ENCODE assay signal across 7 cellular contexts in genomic region chr5:150801117-150801927, GRCh38. TPM values are rescaled to one million over a fixed set of nuclear protein-coding genes. Genes with fewer than 3 reads are reported as not detected.
DNase-seq lines count a peak whose midpoint lies in the region; FAIRE-seq and TF ChIP-seq lines count a peak whose summit lies in the region.

No MANE protein-coding gene starts in this region.

- H3K4me3 ChIP-seq in HAP-1 = peak overlapping the region; percentile 21
- peak overlapping the region; percentile 29 for H3K4me3 ChIP-seq in bronchial epithelial cell (ENCODE audit: low read depth, low read length)
- peak overlapping the region; percentile 54 for H3K4me3 ChIP-seq in smooth muscle cell

- in situ Hi-C loops in HAP-1 (cut with MboI; ENCODE audit: low sequenced_read_pairs) = no loop called here

- peak overlapping the region; percentile 53 for H3K27ac ChIP-seq in smooth muscle cell (ENCODE audit: low read depth)

- 0 out of 2 replicates have a peak, but pooled peaks cover 2% of the 10 kb centered on the region for H3K27me3 ChIP-seq in HAP-1 (ENCODE audit: low read depth)
- no peaks in the 10 kb centered on the region for H3K27me3 ChIP-seq in bronchial epithelial cell (ENCODE audit: control insufficient read depth, insufficient read depth, low read length)
- no peaks in the 10 kb centered on the region for H3K27me3 ChIP-seq in smooth muscle cell (ENCODE audit: low read depth)

- peaks cover 5% of the 10 kb centered on the region for H4K20me1 ChIP-seq in smooth muscle cell (ENCODE audit: low read depth)

- H3K4me1 ChIP-seq in HAP-1 (no peaks in the 10 kb centered on the region; the same call in none of the 2 replicates), smooth muscle cell (ENCODE audit: low read depth) (no peaks in the 10 kb centered on the region)

- H3K9me3 ChIP-seq in HAP-1 = no peaks in the 10 kb centered on the region
- H3K9me3 ChIP-seq in smooth muscle cell (replicated peaks; ENCODE audit: low read depth) = no peaks in the 10 kb centered on the region

- H3K4me2 ChIP-seq in smooth muscle cell = peak overlapping the region; percentile 88

- H2AFZ ChIP-seq in smooth muscle cell (ENCODE audit: low read depth) = peak overlapping the region; percentile 90

- TF ChIP-seq CTCF in bronchial epithelial cell (IDR thresholded peaks at IDR 0.05; ENCODE audit: insufficient read depth, low read length, severe bottlenecking) (peak; percentile 55), smooth muscle cell (IDR thresholded peaks at IDR 0.05; ENCODE audit: borderline replicate concordance, insufficient read depth, poor library complexity, severe bottlenecking) (peak; percentile 52)

- FAIRE-seq in bronchial epithelial cell (lab: Jason Lieb, UNC) = peak; percentile 32

- H3K9ac ChIP-seq in smooth muscle cell (ENCODE audit: low read depth) = peak overlapping the region; percentile 16

- no peaks in the 10 kb centered on the region for H3K36me3 ChIP-seq in HAP-1 (replicated peaks)
- H3K36me3 ChIP-seq in bronchial epithelial cell (ENCODE audit: control insufficient read depth, insufficient read depth, low read length) = no peaks in the 10 kb centered on the region
- no peaks in the 10 kb centered on the region for H3K36me3 ChIP-seq in smooth muscle cell (ENCODE audit: low read depth)

- DNase-seq in EL (peak; percentile 75), HAP-1 (ENCODE audit: low spot score in 2 of 2) (peak; percentile 52 to 79), NCI-H774 (lab: John Stamatoyannopoulos, UW) (peak; percentile 45), bronchial epithelial cell (ENCODE audit: low read depth) (peak; percentile 75), iris pigment epithelial cell (ENCODE audit: low read depth) (peak; percentile 76), smooth muscle cell (lab: John Stamatoyannopoulos, UW; ENCODE audit: unreplicated experiment) (no peak), NCI-H1048 (lab: John Stamatoyannopoulos, UW) (no peak)

- peaks cover 7% of the 10 kb centered on the region for H3K79me2 ChIP-seq in smooth muscle cell (ENCODE audit: low read depth)

- WGBS in smooth muscle cell (ENCODE audit: low lambda C conversion rate) = 6% methylated on average over 15 of the region's 15 CpGs

- H3F3A ChIP-seq in smooth muscle cell (ENCODE audit: low read depth) = peaks cover 13% of the 10 kb centered on the region

RNA-seq across cellular contexts. Expression of gene SMIM3, which starts 22.8 kb away (rescaled TPM):
- total RNA-seq in bronchial epithelial cell = 3.4 and 3.7 TPM in 2 replicates
- total RNA-seq in smooth muscle cell = 178 and 190 TPM in 2 replicates
- 218 and 261 TPM in 2 replicates for polyA plus RNA-seq in smooth muscle cell

RNA-seq across cellular contexts. Expression of gene DCTN4, which starts 42.5 kb away (rescaled TPM):
- total RNA-seq in bronchial epithelial cell (23.7 and 27.5 TPM in 2 replicates), smooth muscle cell (77.7 and 87.6 TPM in 2 replicates)
- polyA plus RNA-seq in smooth muscle cell = 35.2 and 38.7 TPM in 2 replicates

RNA-seq across cellular contexts. Expression of gene IRGM, which starts 45.0 kb away (rescaled TPM):
- total RNA-seq in bronchial epithelial cell = not detected in 2 replicates
- 0.13 TPM in 1 of 2 replicates, not detected in the other for total RNA-seq in smooth muscle cell
- 0.67 TPM in 1 of 2 replicates, not detected in the other for polyA plus RNA-seq in smooth muscle cell

Comparison
In these comparisons a context has a peak if more than half of its experiments do, and no peak if none do; other contexts are left out.
1. DNase-seq: peak in EL (single experiment), HAP-1 (2 of 2), NCI-H774 (single experiment), bronchial epithelial cell (single experiment) and iris pigment epithelial cell (single experiment); none in smooth muscle cell (single experiment) and NCI-H1048 (single experiment).
2. RNA of gene SMIM3, which starts 22.8 kb away (total RNA-seq): 178 to 190 TPM in smooth muscle cell; 3.4 to 3.7 TPM in bronchial epithelial cell; every median in the first group is over 10 times any median in the second.
3. Peak in every context shown above with its lines, with median percentiles within 50 percentile points of each other: H3K4me3 ChIP-seq.